ENCODE assay signal across 1 cellular context in genomic region chrX:55011294-55011693, GRCh38.
TF ChIP-seq lines count a peak whose summit lies in the region.

No MANE protein-coding gene starts in this region.

TF ChIP-seq in K562, 482 proteins besides CTCF, POLR2A, EP300 and RAD21:
- TF ChIP-seq CREB5 (CRISPR knock-in tag; IDR thresholded peaks at IDR 0.05) = no peak
- TF ChIP-seq GATAD2A (IDR thresholded peaks at IDR 0.05) = no peak
- no peak for TF ChIP-seq ZBTB5 (IDR thresholded peaks at IDR 0.05)
- TF ChIP-seq ZNF696 (CRISPR knock-in tag; conservative IDR thresholded peaks at IDR 0.05) = no peak
- no peak for TF ChIP-seq TEAD2 (tag; IDR thresholded peaks at IDR 0.05)
- TF ChIP-seq GABPB2 (CRISPR knock-in tag; conservative IDR thresholded peaks at IDR 0.05) = no peak
- no peak for TF ChIP-seq ZNF239 (CRISPR knock-in tag; IDR thresholded peaks at IDR 0.05)
- no peak for TF ChIP-seq SNAPC5 (CRISPR knock-in tag; IDR thresholded peaks at IDR 0.05)
- TF ChIP-seq PTBP1 (IDR thresholded peaks at IDR 0.05; ENCODE audit: low read depth, low read length) = no peak
- no peak for TF ChIP-seq ZNF232 (CRISPR knock-in tag; IDR thresholded peaks at IDR 0.05)
- TF ChIP-seq ZNF175 (CRISPR knock-in tag; IDR thresholded peaks at IDR 0.05; ENCODE audit: low read depth) = no peak
- no peak for TF ChIP-seq HNRNPK (IDR thresholded peaks at IDR 0.05; ENCODE audit: low read depth, low read length, poor library complexity, severe bottlenecking)
- no peak for TF ChIP-seq SNIP1 (IDR thresholded peaks at IDR 0.05; ENCODE audit: low read depth)
